ENCODE assay signal across 1 cellular context in the genomic region with DNA sequence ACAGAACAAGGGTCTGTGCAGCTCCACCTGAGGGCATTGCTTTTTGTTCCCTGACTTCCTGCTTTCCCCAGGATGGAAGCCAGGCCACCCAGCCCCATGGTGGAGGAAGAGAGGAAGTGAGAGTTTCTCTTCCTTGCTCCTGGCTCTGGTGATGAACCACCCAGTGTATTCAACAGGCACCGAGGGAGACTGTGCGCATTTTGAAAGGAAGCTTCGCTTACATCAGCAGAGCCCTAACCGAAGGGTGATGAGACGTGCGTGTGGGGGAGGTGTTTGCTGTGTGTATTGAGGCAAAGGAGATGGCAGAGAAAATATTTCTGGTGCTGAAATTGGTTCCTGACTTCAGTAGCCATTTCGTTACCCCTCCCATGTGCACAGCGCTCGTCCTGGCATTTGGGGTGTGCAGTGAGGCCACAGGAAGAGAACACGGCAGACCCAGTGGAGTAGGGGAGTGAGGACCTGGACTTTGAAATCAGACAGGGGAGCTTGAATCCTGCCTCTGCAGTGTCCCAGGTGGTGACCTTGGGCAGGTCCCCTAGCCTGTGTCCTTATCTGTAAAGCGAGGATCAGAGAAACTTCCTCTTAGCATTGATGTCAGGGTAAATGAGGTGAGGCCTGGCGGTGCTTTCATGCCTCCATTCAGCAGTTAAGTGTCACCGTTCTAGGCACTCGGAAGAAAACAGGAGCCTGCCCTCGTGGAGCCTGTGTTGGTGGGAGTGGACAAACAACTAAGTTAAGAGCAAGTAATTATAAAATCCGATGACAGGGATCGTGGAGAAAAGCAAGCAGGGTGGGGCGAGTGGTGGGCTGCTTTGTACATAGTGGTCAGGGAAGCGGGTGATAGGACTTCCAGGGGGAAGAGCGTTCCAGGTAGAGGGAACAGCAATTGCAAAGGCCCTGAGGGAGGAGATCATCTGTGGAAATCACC.
TF ChIP-seq lines count a peak whose summit lies in the region.

No MANE protein-coding gene starts in this region.

TF ChIP-seq in liver, 16 proteins besides CTCF, POLR2A, EP300 and RAD21 (continued from another document):
- TF ChIP-seq, protein P1, sequence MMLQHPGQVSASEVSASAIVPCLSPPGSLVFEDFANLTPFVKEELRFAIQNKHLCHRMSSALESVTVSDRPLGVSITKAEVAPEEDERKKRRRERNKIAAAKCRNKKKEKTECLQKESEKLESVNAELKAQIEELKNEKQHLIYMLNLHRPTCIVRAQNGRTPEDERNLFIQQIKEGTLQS (IDR thresholded peaks at IDR 0.05): no peak
- peak; percentile 10 to 44 for TF ChIP-seq JUND (IDR thresholded peaks at IDR 0.05)
- peak; percentile 19 for TF ChIP-seq YY1 (IDR thresholded peaks at IDR 0.05)
